ENCODE assay signal across 16 cellular contexts in the genomic region with DNA sequence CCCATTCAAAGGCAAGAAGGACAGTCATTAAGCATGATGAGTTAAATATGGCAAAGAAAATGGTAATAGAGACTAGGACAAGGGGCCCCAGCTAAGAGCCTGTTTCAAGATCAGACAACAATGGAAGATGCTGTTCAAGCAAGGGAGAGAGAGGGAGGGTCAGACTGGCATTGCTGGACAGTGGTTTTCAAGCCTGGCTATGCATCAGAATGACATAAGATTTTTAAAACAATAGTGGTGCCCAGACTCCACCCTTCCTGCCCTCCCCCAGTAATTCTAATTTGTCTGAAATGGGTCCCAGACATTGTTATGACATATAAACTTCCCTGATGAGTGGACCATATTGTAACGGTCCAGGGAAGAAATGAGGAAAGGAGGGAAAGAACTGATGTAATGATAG.
"Had no signal": no experiment of that assay in that cellular context is flagged by ENCODE, and none has a peak within 500 bp of the region (broad histone marks: within the 10 kb centered on the region; RNA-seq: fewer than 3 reads in every experiment).

No MANE protein-coding gene starts in this region.

- H3K36me3 ChIP-seq: esophagus muscularis mucosa, heart left ventricle, stomach, thoracic aorta, transverse colon had no signal

- H3K27ac ChIP-seq: epithelial cell of prostate, esophagus muscularis mucosa, heart left ventricle, stomach, thoracic aorta, transverse colon had no signal

- DNase-seq: effector memory CD4-positive, alpha-beta T cell; heart left ventricle; hypothalamus; kidney glomerular epithelial cell; mammary epithelial cell; naive thymus-derived CD4-positive, alpha-beta T cell; posterior cingulate gyrus; right cardiac atrium; stimulated activated CD4-positive, alpha-beta T cell treated with anti-CD3 and anti-CD28 coated beads, Interleukin-12 subunit alpha, Interleukin-12 subunit beta, amount 100 ng/mL, for 4 hours; stimulated activated naive CD4-positive, alpha-beta T cell; stomach; substantia nigra; transverse colon had no signal

- H3K4me3 ChIP-seq: esophagus muscularis mucosa, heart left ventricle, stomach, thoracic aorta, transverse colon had no signal

- H3K9me3 ChIP-seq: esophagus muscularis mucosa, heart left ventricle, stomach, thoracic aorta, transverse colon had no signal

- H3K27me3 ChIP-seq: esophagus muscularis mucosa, heart left ventricle, stomach, transverse colon had no signal
